20 cellular contexts compared by ENCODE assay signal in the genomic region with DNA sequence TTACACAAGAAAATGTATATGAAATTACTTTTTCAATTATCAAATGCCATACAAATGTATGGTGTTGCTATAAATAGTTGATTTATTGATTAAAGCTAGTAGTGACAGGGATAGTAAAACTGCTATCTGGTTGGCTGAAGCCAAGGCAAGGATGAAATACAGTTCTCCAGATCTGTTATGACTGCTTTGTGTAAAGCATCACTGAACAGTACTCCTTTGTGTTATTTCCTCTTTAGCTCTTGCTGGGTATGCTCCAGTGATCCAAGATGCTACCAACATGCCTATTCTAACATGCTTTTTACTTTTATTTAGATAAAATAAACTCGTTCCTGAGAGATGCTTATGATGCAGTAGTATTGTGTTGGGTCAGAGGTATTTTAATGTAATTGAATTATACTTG.
"Had no signal": no experiment of that assay in that cellular context is flagged by ENCODE, and none has a peak within 500 bp of the region (broad histone marks: within the 10 kb centered on the region; RNA-seq: fewer than 3 reads in every experiment).

No MANE protein-coding gene starts in this region.

- H3K9me3 ChIP-seq: lower lobe of right lung, pancreas, transverse colon, vagina had no signal

- ATAC-seq: lower lobe of right lung, pancreas had no signal

- H3K27ac ChIP-seq: lower lobe of right lung, pancreas, transverse colon, vagina had no signal

- H3K27ac Mint-ChIP-seq: activated CD4-positive, alpha-beta T cell treated with anti-CD3 and anti-CD28 coated beads, Interleukin-2, amount 10 ng/mL, durations not matched to agents 7 days and 5 days; activated naive CD8-positive, alpha-beta T cell treated with anti-CD3 and anti-CD28 coated beads, Interleukin-2, amount 10 ng/mL, durations not matched to agents 7 days and 5 days; activated T-helper 1 cell treated with anti-CD3 and anti-CD28 coated beads, Interleukin-12 subunit alpha, Interleukin-12 subunit beta, Interleukin-2, Interleukin-4 antibody, amounts not matched to agents 30 ng/mL and 10 ng/mL and 1 ng/mL, durations not matched to agents 14 hours and 24 hours and 36 hours; brain; T-helper 2 cell treated with Interferon-gamma antibody and Interleukin-4, amounts not matched to agents 5 μg/mL and 100 μg/mL, for 36 hours had no signal

- H3K4me3 ChIP-seq: lower lobe of right lung, pancreas, transverse colon, vagina had no signal

- H3K36me3 ChIP-seq: lower lobe of right lung, pancreas, transverse colon, vagina had no signal

- H3K9me3 Mint-ChIP-seq: activated naive CD8-positive, alpha-beta T cell treated with anti-CD3 and anti-CD28 coated beads, Interleukin-2, amount 10 ng/mL, durations not matched to agents 7 days and 5 days; activated T-helper 1 cell treated with anti-CD3 and anti-CD28 coated beads, Interleukin-12 subunit alpha, Interleukin-12 subunit beta, Interleukin-2, Interleukin-4 antibody, amounts not matched to agents 30 ng/mL and 10 ng/mL and 1 ng/mL, durations not matched to agents 14 hours and 24 hours and 36 hours; brain; T-helper 2 cell treated with Interferon-gamma antibody and Interleukin-4, amounts not matched to agents 5 μg/mL and 100 μg/mL, for 36 hours had no signal

- H3K27me3 ChIP-seq: pancreas, transverse colon, vagina had no signal

- H3K4me3 Mint-ChIP-seq: activated CD4-positive, alpha-beta T cell treated with anti-CD3 and anti-CD28 coated beads, Interleukin-2, amount 10 ng/mL, durations not matched to agents 7 days and 5 days; activated naive CD8-positive, alpha-beta T cell treated with anti-CD3 and anti-CD28 coated beads, Interleukin-2, amount 10 ng/mL, durations not matched to agents 7 days and 5 days; activated T-helper 1 cell treated with anti-CD3 and anti-CD28 coated beads, Interleukin-12 subunit alpha, Interleukin-12 subunit beta, Interleukin-2, Interleukin-4 antibody, amounts not matched to agents 30 ng/mL and 10 ng/mL and 1 ng/mL, durations not matched to agents 14 hours and 24 hours and 36 hours; brain; T-helper 2 cell treated with Interferon-gamma antibody and Interleukin-4, amounts not matched to agents 5 μg/mL and 100 μg/mL, for 36 hours had no signal

- H3K36me3 Mint-ChIP-seq: brain had no signal

- DNase-seq: activated CD4-positive, alpha-beta T cell treated with anti-CD3 and anti-CD28 coated beads, Interleukin-2, amount 10 ng/mL, durations not matched to agents 7 days and 5 days; activated CD4-positive, CD25-positive, alpha-beta regulatory T cell; activated naive CD8-positive, alpha-beta T cell treated with anti-CD3 and anti-CD28 coated beads, Interleukin-2, amount 10 ng/mL, durations not matched to agents 7 days and 5 days; central memory CD4-positive, alpha-beta T cell; cortex of kidney; effector CD4-positive, alpha-beta T cell; foreskin fibroblast; glutamatergic neuron; lower lobe of right lung; midbrain; pancreas; retina; stimulated activated CD4-positive, alpha-beta T cell treated with anti-CD3 and anti-CD28 coated beads, Interleukin-2, amount 100 ng/mL, for 48 hours; stimulated activated naive CD4-positive, alpha-beta T cell treated with Interleukin-2 at 50 U/mL for 16 hours; substantia nigra; transverse colon had no signal
